Comparison of ENCODE assay signal across 10 cellular contexts in the genomic region with DNA sequence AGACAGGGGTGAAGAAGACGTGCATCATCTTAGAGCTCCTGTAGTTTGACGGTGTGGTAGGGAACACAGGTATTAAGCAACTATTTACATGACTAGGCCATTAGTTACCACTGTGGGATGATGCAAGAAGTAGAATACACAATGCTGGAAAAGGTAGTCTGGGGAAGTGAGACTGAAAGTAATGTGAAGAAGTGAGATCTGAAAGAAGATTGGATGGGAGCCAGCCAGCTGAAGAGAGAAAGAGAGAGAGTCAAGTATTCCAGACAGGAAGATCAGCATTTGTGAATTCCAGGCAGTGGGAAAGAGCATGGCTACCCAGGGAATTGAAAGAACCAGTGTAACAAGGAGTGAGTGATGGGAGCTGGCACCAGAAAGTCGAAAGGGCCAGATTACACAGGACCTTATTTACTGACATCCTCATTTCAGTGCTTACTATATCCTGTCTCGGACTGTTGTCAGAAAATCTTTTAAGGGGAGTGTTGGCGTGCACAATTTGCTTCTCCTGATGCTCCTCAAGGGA. TPM values are rescaled to one million over a fixed set of nuclear protein-coding genes. Genes with fewer than 3 reads are reported as not detected.
DNase-seq lines count a peak whose midpoint lies in the region; ATAC-seq, FAIRE-seq and TF ChIP-seq lines count a peak whose summit lies in the region.
"Had no signal": no experiment of that assay in that cellular context is flagged by ENCODE, and none has a peak within 500 bp of the region (broad histone marks: within the 10 kb centered on the region; RNA-seq: fewer than 3 reads in every experiment).

No MANE protein-coding gene starts in this region.

- H3K27me3 ChIP-seq in RWPE2 (ENCODE audit: insufficient read depth, poor library complexity, severe bottlenecking) = no peaks in the 10 kb centered on the region
- H3K27me3 ChIP-seq in iPS-15b (ENCODE audit: control insufficient read depth, insufficient read depth, low read length) = peaks cover 31% of the 10 kb centered on the region
- H3K27me3 ChIP-seq: pancreas had no signal

- H3K4me3 Mint-ChIP-seq in activated T-helper 1 cell treated with anti-CD3 and anti-CD28 coated beads, Interleukin-12 subunit alpha, Interleukin-12 subunit beta, Interleukin-2, Interleukin-4 antibody, amounts not matched to agents 30 ng/mL and 10 ng/mL and 1 ng/mL, durations not matched to agents 14 hours and 24 hours and 36 hours = no peak overlapping the region

- H3K4me1 Mint-ChIP-seq in activated T-helper 1 cell treated with anti-CD3 and anti-CD28 coated beads, Interleukin-12 subunit alpha, Interleukin-12 subunit beta, Interleukin-2, Interleukin-4 antibody, amounts not matched to agents 30 ng/mL and 10 ng/mL and 1 ng/mL, durations not matched to agents 14 hours and 24 hours and 36 hours (ENCODE audit: low read depth) = peaks cover 10% of the 10 kb centered on the region

- H3K4me3 ChIP-seq in RWPE2 (ENCODE audit: severe bottlenecking) (no peak overlapping the region), iPS-15b (ENCODE audit: low read depth, low read length) (peak overlapping the region; percentile 3)
- H3K4me3 ChIP-seq: pancreas had no signal

- TF ChIP-seq CTCF in RWPE2 (IDR thresholded peaks at IDR 0.05; ENCODE audit: poor library complexity, severe bottlenecking) (no peak), D721Med (IDR thresholded peaks at IDR 0.05; ENCODE audit: insufficient read depth, missing control alignments) (no peak)

- FAIRE-seq in D721Med (lab: Jason Lieb, UNC) = no peak
- FAIRE-seq: TTC549 had no signal

- H3K4me1 ChIP-seq in RWPE2 (ENCODE audit: insufficient read depth, poor library complexity, severe bottlenecking) (peaks cover 23% of the 10 kb centered on the region), iPS-15b (ENCODE audit: control insufficient read depth, insufficient read depth, low read length) (peaks cover 10% of the 10 kb centered on the region)

- H3K36me3 Mint-ChIP-seq in activated T-helper 1 cell treated with anti-CD3 and anti-CD28 coated beads, Interleukin-12 subunit alpha, Interleukin-12 subunit beta, Interleukin-2, Interleukin-4 antibody, amounts not matched to agents 30 ng/mL and 10 ng/mL and 1 ng/mL, durations not matched to agents 14 hours and 24 hours and 36 hours (ENCODE audit: low read depth) = peaks cover 4% of the 10 kb centered on the region

- no peaks in the 10 kb centered on the region for H3K9me3 ChIP-seq in RWPE2 (ENCODE audit: severe bottlenecking)
- no peaks in the 10 kb centered on the region for H3K9me3 ChIP-seq in iPS-15b (ENCODE audit: control insufficient read depth, insufficient read depth, low read length)
- H3K9me3 ChIP-seq: pancreas had no signal

- ATAC-seq in GM19397 (IDR thresholded peaks at IDR 0.05; ENCODE audit: unreplicated experiment) (peak; percentile 35), HG03097 (IDR thresholded peaks at IDR 0.05; ENCODE audit: low FRiP score, unreplicated experiment) (peak; percentile 32), RWPE2 (ENCODE audit: low read depth) (peak; percentile 72)

- peak overlapping the region; percentile 66 for H3K27ac ChIP-seq in RWPE2 (ENCODE audit: poor library complexity, severe bottlenecking)

- no peak for DNase-seq in RWPE2 (ENCODE audit: low spot score)
- DNase-seq in activated T-helper 1 cell treated with anti-CD3 and anti-CD28 coated beads, Interleukin-12 subunit alpha, Interleukin-12 subunit beta, Interleukin-2, Interleukin-4 antibody, amounts not matched to agents 30 ng/mL and 10 ng/mL and 1 ng/mL, durations not matched to agents 14 hours and 24 hours and 36 hours (ENCODE audit: low spot score) = no peak
- DNase-seq in activated CD4-positive, CD25-positive, alpha-beta regulatory T cell (lab: John Stamatoyannopoulos, UW) = no peak
- no peak for DNase-seq in cerebellum (ENCODE audit: low spot score)
- DNase-seq in D721Med (ENCODE audit: insufficient read length, low spot score) = no peak
- DNase-seq: pancreas had no signal

- H3K27ac Mint-ChIP-seq in activated T-helper 1 cell treated with anti-CD3 and anti-CD28 coated beads, Interleukin-12 subunit alpha, Interleukin-12 subunit beta, Interleukin-2, Interleukin-4 antibody, amounts not matched to agents 30 ng/mL and 10 ng/mL and 1 ng/mL, durations not matched to agents 14 hours and 24 hours and 36 hours = no peak overlapping the region

- H3K36me3 ChIP-seq in RWPE2 (ENCODE audit: low read depth) (no peaks in the 10 kb centered on the region), iPS-15b (ENCODE audit: control insufficient read depth, insufficient read depth, low read length) (no peaks in the 10 kb centered on the region)
- H3K36me3 ChIP-seq: pancreas had no signal

- no peak overlapping the region for H3K9ac ChIP-seq in iPS-15b (ENCODE audit: low read depth, low read length)

- intact Hi-C loops in activated T-helper 1 cell treated with anti-CD3 and anti-CD28 coated beads, Interleukin-12 subunit alpha, Interleukin-12 subunit beta, Interleukin-2, Interleukin-4 antibody, amounts not matched to agents 30 ng/mL and 10 ng/mL and 1 ng/mL, durations not matched to agents 14 hours and 24 hours and 36 hours (cut with micrococcal nuclease) = loop anchor here (1.0 to 5.0 kb wide), 7 partner anchors 11 to 592 kb away; partner anchors contain the start of genes ITPRIP and STN1

- H3K27me3 Mint-ChIP-seq in activated T-helper 1 cell treated with anti-CD3 and anti-CD28 coated beads, Interleukin-12 subunit alpha, Interleukin-12 subunit beta, Interleukin-2, Interleukin-4 antibody, amounts not matched to agents 30 ng/mL and 10 ng/mL and 1 ng/mL, durations not matched to agents 14 hours and 24 hours and 36 hours (ENCODE audit: insufficient read depth) = no peaks in the 10 kb centered on the region

- H3K9me3 Mint-ChIP-seq in activated T-helper 1 cell treated with anti-CD3 and anti-CD28 coated beads, Interleukin-12 subunit alpha, Interleukin-12 subunit beta, Interleukin-2, Interleukin-4 antibody, amounts not matched to agents 30 ng/mL and 10 ng/mL and 1 ng/mL, durations not matched to agents 14 hours and 24 hours and 36 hours = peaks cover 10% of the 10 kb centered on the region

RNA-seq across cellular contexts. Expression of gene CFAP58, which starts 4.0 kb away (rescaled TPM):
- total RNA-seq in activated T-helper 1 cell treated with anti-CD3 and anti-CD28 coated beads, Interleukin-12 subunit alpha, Interleukin-12 subunit beta, Interleukin-2, Interleukin-4 antibody, amounts not matched to agents 30 ng/mL and 10 ng/mL and 1 ng/mL, durations not matched to agents 14 hours and 24 hours and 36 hours = 0.08 and 0.24 TPM in 2 replicates
- total RNA-seq in cerebellum = 0.45 TPM

RNA-seq across cellular contexts. Expression of gene ITPRIP, which starts 11.4 kb away (rescaled TPM):
- total RNA-seq in activated T-helper 1 cell treated with anti-CD3 and anti-CD28 coated beads, Interleukin-12 subunit alpha, Interleukin-12 subunit beta, Interleukin-2, Interleukin-4 antibody, amounts not matched to agents 30 ng/mL and 10 ng/mL and 1 ng/mL, durations not matched to agents 14 hours and 24 hours and 36 hours = 17.3 and 18.1 TPM in 2 replicates
- 4.3 TPM for total RNA-seq in cerebellum
